8 cellular contexts compared by ENCODE assay signal in the genomic region with DNA sequence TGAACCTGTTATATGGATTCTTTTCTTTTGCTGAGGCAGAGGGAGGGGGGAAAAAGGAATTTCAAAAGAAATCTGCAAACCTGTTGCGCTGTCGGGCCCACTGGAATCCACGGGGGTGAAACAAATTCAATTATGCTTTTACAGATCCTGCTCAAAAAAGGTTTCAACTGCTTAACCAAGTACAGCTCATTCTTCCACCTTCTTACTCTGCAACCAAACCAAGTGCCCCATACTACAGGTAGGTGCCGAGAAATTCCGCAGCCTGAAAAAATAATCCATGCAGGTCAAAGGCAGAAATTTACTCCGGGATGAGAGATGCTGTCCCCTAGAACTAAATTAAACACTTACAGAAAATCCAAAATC. TPM values are rescaled to one million over a fixed set of nuclear protein-coding genes. Genes with fewer than 3 reads are reported as not detected.
DNase-seq lines count a peak whose midpoint lies in the region; ATAC-seq, FAIRE-seq and TF ChIP-seq lines count a peak whose summit lies in the region.

No MANE protein-coding gene starts in this region.

- ATAC-seq in RWPE2 (ENCODE audit: low read depth) (0 out of 3 replicates have a peak, but pooled peaks have one; percentile 1), pancreas (peak; percentile 10 to 24 (median 21))

- DNase-seq in GM12865 (ENCODE audit: low read depth) (no peak), RWPE2 (ENCODE audit: low spot score) (no peak), left ventricle myocardium inferior (no peak), pancreas (peak in 1 of 6 donors; percentile 10), NCI-H1105 (lab: John Stamatoyannopoulos, UW) (no peak), NCI-H82 treated with DMSO at 0.1 percent for 48 hours (lab: John Stamatoyannopoulos, UW; ENCODE audit: unreplicated experiment) (no peak), GDM1 (lab: John Stamatoyannopoulos, UW) (no peak)
- no peak for DNase-seq in activated naive CD4-positive, alpha-beta T cell treated with anti-CD3 and anti-CD28 coated beads, Interleukin-2, amount 50 U/mL, for 16 hours

- H3K4me1 ChIP-seq in RWPE2 (ENCODE audit: insufficient read depth, poor library complexity, severe bottlenecking) (peaks cover 34% of the 10 kb centered on the region), left ventricle myocardium inferior (peaks cover 7% of the 10 kb centered on the region), pancreas (peaks cover 0 to 23% (median 12%) of the 10 kb centered on the region in 3 donors)

- H3K9me3 ChIP-seq in RWPE2 (ENCODE audit: severe bottlenecking), result no peaks in the 10 kb centered on the region
- no peaks in the 10 kb centered on the region for H3K9me3 ChIP-seq in left ventricle myocardium inferior (replicated peaks)
- no peaks in the 10 kb centered on the region for H3K9me3 ChIP-seq in pancreas

- no peak for FAIRE-seq in pancreas (lab: Jason Lieb, UNC)

- intact Hi-C loops in left ventricle myocardium inferior (cut with micrococcal nuclease) (no loop called here), pancreas (cut with DNase I) (loop anchor here in 2 of 3 donors (10.0 kb wide), 1 partner anchor 62 kb away; a partner anchor contains a TSS)

- H3K27ac ChIP-seq in RWPE2 (ENCODE audit: poor library complexity, severe bottlenecking), result peak overlapping the region; percentile 85
- H3K27ac ChIP-seq in left ventricle myocardium inferior (replicated peaks), result peak overlapping the region; percentile 71
- peak overlapping the region; percentile 66 to 93 (median 85) for H3K27ac ChIP-seq in pancreas

- H3K36me3 ChIP-seq in RWPE2 (ENCODE audit: low read depth), result no peaks in the 10 kb centered on the region
- no peaks in the 10 kb centered on the region for H3K36me3 ChIP-seq in left ventricle myocardium inferior
- no peaks in the 10 kb centered on the region for H3K36me3 ChIP-seq in pancreas

- WGBS in pancreas, 2 donors, result 5 to 10% methylated on average over 6 of the region's 6 CpGs

- TF ChIP-seq CTCF in GM12865 (IDR thresholded peaks at IDR 0.05; ENCODE audit: insufficient read depth, low read depth, low read length, missing control alignments) (no peak), RWPE2 (IDR thresholded peaks at IDR 0.05; ENCODE audit: poor library complexity, severe bottlenecking) (no peak), left ventricle myocardium inferior (IDR thresholded peaks at IDR 0.05; ENCODE audit: borderline replicate concordance) (no peak), pancreas (IDR thresholded peaks at IDR 0.05) (no peak)

- H3K27me3 ChIP-seq in RWPE2 (ENCODE audit: insufficient read depth, poor library complexity, severe bottlenecking), result no peaks in the 10 kb centered on the region
- H3K27me3 ChIP-seq in left ventricle myocardium inferior (ENCODE audit: low read depth), result peaks cover 18% of the 10 kb centered on the region
- no peaks in the 10 kb centered on the region for H3K27me3 ChIP-seq in pancreas

- peak overlapping the region; percentile 24 for H3K4me3 ChIP-seq in GM12865 (ENCODE audit: low read depth, low read length)
- H3K4me3 ChIP-seq in RWPE2 (ENCODE audit: severe bottlenecking), result peak overlapping the region; percentile 44
- H3K4me3 ChIP-seq in left ventricle myocardium inferior, result peak overlapping the region; percentile 64
- peak overlapping the region; percentile 27 to 52 (median 44) for H3K4me3 ChIP-seq in pancreas

RNA-seq across cellular contexts. Expression of a gene that starts 0.4 kb away (rescaled TPM):
- total RNA-seq in left ventricle myocardium inferior (4.7 TPM), pancreas (10 to 100 TPM in 2 of 6 donors, 1 to 10 TPM in 4; 4.5 to 12.5 (median 6.2) TPM)
- polyA plus RNA-seq in pancreas, result 1 to 10 TPM; 5.9 to 6.2 TPM
